1 cellular context compared by ENCODE assay signal in genomic region chr17:59331929-59332889, GRCh38.
A peak's percentile ranks its signal among the peaks of the same experiment; 100 is the strongest.
TF ChIP-seq lines count a peak whose summit lies in the region.

No MANE protein-coding gene starts in this region.

TF ChIP-seq in HEK293, 187 proteins besides CTCF, POLR2A, EP300 and RAD21 (continued from another document and continues in another):
- TF ChIP-seq PRDM10 (tag by site-specific recombination; IDR thresholded peaks at IDR 0.05) (0 out of 2 replicates have a peak, but pooled peaks have one; percentile 8), ZNF23 (tag by site-specific recombination; IDR thresholded peaks at IDR 0.05; ENCODE audit: borderline replicate concordance) (no peak), ZIC2 (tag by site-specific recombination; IDR thresholded peaks at IDR 0.05) (peak; percentile 70), ZNF645 (tag by site-specific recombination; IDR thresholded peaks at IDR 0.05) (no peak), SP2 (tag by site-specific recombination; IDR thresholded peaks at IDR 0.05) (peak; percentile 66), EGR2 (tag by site-specific recombination; IDR thresholded peaks at IDR 0.05; ENCODE audit: low read depth) (peak; percentile 26; the same call in 1 of the 2 replicates), ZNF501 (tag by site-specific recombination; IDR thresholded peaks at IDR 0.05) (peak; percentile 52; the same call in 1 of the 2 replicates), ZBTB10 (tag by site-specific recombination; IDR thresholded peaks at IDR 0.05) (peak; percentile 76), ZBTB11 (tag by site-specific recombination; conservative IDR thresholded peaks at IDR 0.05; ENCODE audit: low read depth) (peak; percentile 50; the same call in 1 of the 2 replicates), ZNF600 (tag by site-specific recombination; IDR thresholded peaks at IDR 0.05) (peak; percentile 30; the same call in 1 of the 2 replicates), ZNF10 (tag by site-specific recombination; IDR thresholded peaks at IDR 0.05) (peak; percentile 70; the same call in 1 of the 2 replicates), ZBTB8A (tag by site-specific recombination; IDR thresholded peaks at IDR 0.05) (peak; percentile 49; the same call in 1 of the 2 replicates), SP7 (tag by site-specific recombination; IDR thresholded peaks at IDR 0.05) (0 out of 2 replicates have a peak, but pooled peaks have one; percentile 22), ZNF423 (tag by site-specific recombination; IDR thresholded peaks at IDR 0.05) (peak; percentile 76; the same call in 1 of the 2 replicates), ZNF561 (tag by site-specific recombination; IDR thresholded peaks at IDR 0.05; ENCODE audit: borderline replicate concordance) (peak; percentile 21; the same call in 1 of the 2 replicates), ZBTB26 (tag by site-specific recombination; optimal IDR thresholded peaks at IDR 0.05) (peak; percentile 78), PRDM2 (tag by site-specific recombination; IDR thresholded peaks at IDR 0.05; ENCODE audit: borderline replicate concordance) (0 out of 2 replicates have a peak, but pooled peaks have one; percentile 52), ZFHX2 (tag by site-specific recombination; conservative IDR thresholded peaks at IDR 0.05) (0 out of 2 replicates have a peak, but pooled peaks have one; percentile 38), ZNF398 (tag by site-specific recombination; IDR thresholded peaks at IDR 0.05) (peak; percentile 34; the same call in 1 of the 2 replicates), ZNF692 (tag by site-specific recombination; IDR thresholded peaks at IDR 0.05) (0 out of 2 replicates have a peak, but pooled peaks have one; percentile 14), ZNF449 (tag by site-specific recombination; IDR thresholded peaks at IDR 0.05) (no peak), KLF1 (tag by site-specific recombination; IDR thresholded peaks at IDR 0.05) (peak; percentile 71), ZEB2 (tag by site-specific recombination; IDR thresholded peaks at IDR 0.05) (peak; percentile 58; the same call in 1 of the 2 replicates), SP3 (tag by site-specific recombination; IDR thresholded peaks at IDR 0.05) (peak; percentile 66), ZXDB (tag by site-specific recombination; IDR thresholded peaks at IDR 0.05) (0 out of 2 replicates have a peak, but pooled peaks have one; percentile 27), IKZF3 (tag by site-specific recombination; IDR thresholded peaks at IDR 0.05) (no peak)
